ENCODE assay signal across 28 cellular contexts in the genomic region with DNA sequence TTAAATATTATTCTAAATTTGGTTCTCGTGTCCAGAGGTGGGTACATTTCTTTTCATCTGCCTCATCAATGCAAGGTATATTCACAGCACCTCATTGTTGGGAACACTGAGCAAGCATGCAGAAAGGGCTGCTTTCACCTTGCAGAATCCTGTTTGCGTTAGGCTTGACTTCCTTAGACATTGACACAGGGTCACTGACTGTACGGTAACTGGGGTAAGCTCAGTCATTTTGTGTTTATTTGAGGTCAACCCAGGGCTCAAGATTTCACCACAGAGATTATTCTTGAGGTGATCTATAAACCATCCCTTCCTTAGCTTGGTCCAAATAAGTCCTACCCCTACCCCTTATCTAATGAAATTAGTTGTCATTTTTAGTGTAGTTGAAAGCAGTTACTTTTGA. TPM values are rescaled to one million over a fixed set of nuclear protein-coding genes. Genes with fewer than 3 reads are reported as not detected.
DNase-seq lines count a peak whose midpoint lies in the region; ATAC-seq and TF ChIP-seq lines count a peak whose summit lies in the region.
"Had no signal": no experiment of that assay in that cellular context is flagged by ENCODE, and none has a peak within 500 bp of the region (broad histone marks: within the 10 kb centered on the region; RNA-seq: fewer than 3 reads in every experiment).

No MANE protein-coding gene starts in this region.

- no peak overlapping the region for H3K27ac Mint-ChIP-seq in CD14-positive monocyte
- H3K27ac Mint-ChIP-seq: activated B cell treated with CpG ODN at 0.5 μM for 24 hours; activated naive CD4-positive, alpha-beta T cell treated with anti-CD3 and anti-CD28 coated beads, Interleukin-2, amount 10 ng/mL, durations not matched to agents 7 days and 5 days; activated T-helper 1 cell treated with anti-CD3 and anti-CD28 coated beads, Interleukin-12 subunit alpha, Interleukin-12 subunit beta, Interleukin-2, Interleukin-4 antibody, amounts not matched to agents 30 ng/mL and 10 ng/mL and 1 ng/mL, durations not matched to agents 14 hours and 24 hours and 36 hours; endodermal cell had no signal

- peaks cover 2 to 5% of the 10 kb centered on the region in 2 donors for H3K36me3 Mint-ChIP-seq in CD14-positive monocyte
- H3K36me3 Mint-ChIP-seq: activated naive CD4-positive, alpha-beta T cell treated with anti-CD3 and anti-CD28 coated beads, Interleukin-2, amount 10 ng/mL, durations not matched to agents 7 days and 5 days had no signal

- H3K27me3 ChIP-seq in right atrium auricular region (no peaks in the 10 kb centered on the region), dorsolateral prefrontal cortex (no peaks in the 10 kb centered on the region), parathyroid adenoma (ENCODE audit: control insufficient read depth, insufficient read depth, low read length) (no peaks in the 10 kb centered on the region)
- H3K27me3 ChIP-seq: BLaER1, esophagus muscularis mucosa, Peyer's patch, SJCRH30 had no signal

- DNase-seq in right atrium auricular region (ENCODE audit: low spot score) (no peak), cardiac septum (ENCODE audit: low spot score) (no peak), dorsolateral prefrontal cortex (no peak), sciatic nerve (ENCODE audit: low spot score) (no peak), CD14-positive monocyte (ENCODE audit: low spot score) (no peak)
- DNase-seq: activated B cell treated with CpG ODN at 0.5 μM for 24 hours; activated CD4-positive, alpha-beta T cell treated with anti-CD3 and anti-CD28 coated beads, Interleukin-2, amount 50 U/mL, for 1 hour; activated naive CD4-positive, alpha-beta T cell treated with anti-CD3 and anti-CD28 coated beads, Interleukin-2, amount 10 ng/mL, durations not matched to agents 7 days and 5 days; aorta; central memory CD4-positive, alpha-beta T cell; DMS53; endodermal cell; left colon; NCI-H1105 treated with DMSO at 0.1 percent for 48 hours; NCI-H1930; NCI-H526 treated with DMSO at 0.1 percent for 48 hours; Peyer's patch; SJCRH30; stimulated activated CD4-positive, alpha-beta T cell treated with anti-CD3 and anti-CD28 coated beads, Interleukin-15, amount 100 ng/mL, for 24 hours; stimulated activated naive CD4-positive, alpha-beta T cell treated with Interleukin-2 at 50 U/mL for 16 hours; trophoblast cell had no signal

- H3K9me3 Mint-ChIP-seq in CD14-positive monocyte: peaks cover 0 to 3% (median 0%) of the 10 kb centered on the region in 7 donors
- H3K9me3 Mint-ChIP-seq: activated B cell treated with CpG ODN at 0.5 μM for 24 hours; activated naive CD4-positive, alpha-beta T cell treated with anti-CD3 and anti-CD28 coated beads, Interleukin-2, amount 10 ng/mL, durations not matched to agents 7 days and 5 days; activated T-helper 1 cell treated with anti-CD3 and anti-CD28 coated beads, Interleukin-12 subunit alpha, Interleukin-12 subunit beta, Interleukin-2, Interleukin-4 antibody, amounts not matched to agents 30 ng/mL and 10 ng/mL and 1 ng/mL, durations not matched to agents 14 hours and 24 hours and 36 hours; endodermal cell had no signal

- intact Hi-C loops in cardiac septum (cut with DNase I) (no loop called here), dorsolateral prefrontal cortex (cut with DNase I) (loop anchor here (5.0 to 10.0 kb wide), 2 partner anchors 48 to 85 kb away; no protein-coding TSS in a partner anchor), sciatic nerve (cut with DNase I) (no loop called here), CD14-positive monocyte (cut with micrococcal nuclease) (no loop called here)

- no peaks in the 10 kb centered on the region for H3K79me2 ChIP-seq in parathyroid adenoma

- H3K9me3 ChIP-seq in right atrium auricular region (no peaks in the 10 kb centered on the region), parathyroid adenoma (ENCODE audit: control insufficient read depth, low read length) (no peaks in the 10 kb centered on the region)
- H3K9me3 ChIP-seq: esophagus muscularis mucosa, HAP-1, Peyer's patch, SJCRH30 had no signal

- no peak overlapping the region for H3K4me3 Mint-ChIP-seq in CD14-positive monocyte
- H3K4me3 Mint-ChIP-seq: activated B cell treated with CpG ODN at 0.5 μM for 24 hours; activated naive CD4-positive, alpha-beta T cell treated with anti-CD3 and anti-CD28 coated beads, Interleukin-2, amount 10 ng/mL, durations not matched to agents 7 days and 5 days; activated T-helper 1 cell treated with anti-CD3 and anti-CD28 coated beads, Interleukin-12 subunit alpha, Interleukin-12 subunit beta, Interleukin-2, Interleukin-4 antibody, amounts not matched to agents 30 ng/mL and 10 ng/mL and 1 ng/mL, durations not matched to agents 14 hours and 24 hours and 36 hours; endodermal cell had no signal

- TF ChIP-seq CTCF in right atrium auricular region (IDR thresholded peaks at IDR 0.05) (no peak), dorsolateral prefrontal cortex (IDR thresholded peaks at IDR 0.05 in 54 of 56, conservative IDR thresholded peaks at IDR 0.05 in 2 of 56; ENCODE audit: low read depth in 1 of 56, partially characterized antibody in 56 of 56) (no peak), parathyroid adenoma (IDR thresholded peaks at IDR 0.05) (no peak), CD14-positive monocyte (IDR thresholded peaks at IDR 0.05) (no peak)

- H3K36me3 ChIP-seq in right atrium auricular region: no peaks in the 10 kb centered on the region
- H3K36me3 ChIP-seq in parathyroid adenoma (ENCODE audit: control insufficient read depth, insufficient read depth, low read length): no peaks in the 10 kb centered on the region
- H3K36me3 ChIP-seq: HAP-1, Peyer's patch had no signal

- H3K27ac ChIP-seq in right atrium auricular region (peak overlapping the region; percentile 15 to 25), dorsolateral prefrontal cortex (peak overlapping the region in 52 of 59 donors; percentile 9 to 93 (median 78)), parathyroid adenoma (peak overlapping the region; percentile 90)
- H3K27ac ChIP-seq: BLaER1, Peyer's patch, SJCRH30 had no signal

- no peak overlapping the region for H2AFZ ChIP-seq in parathyroid adenoma

- H3K4me1 ChIP-seq in right atrium auricular region (peaks cover 0 to 31% of the 10 kb centered on the region in 2 donors), parathyroid adenoma (peaks cover 21% of the 10 kb centered on the region)
- H3K4me1 ChIP-seq: BLaER1, Peyer's patch had no signal

- no peak overlapping the region for H3K4me3 ChIP-seq in right atrium auricular region
- peak overlapping the region in 4 of 59 donors; percentile 66 to 87 (median 70) for H3K4me3 ChIP-seq in dorsolateral prefrontal cortex
- no peak overlapping the region for H3K4me3 ChIP-seq in parathyroid adenoma (ENCODE audit: low read depth, low read length)
- H3K4me3 ChIP-seq: BLaER1, esophagus muscularis mucosa, HAP-1, Peyer's patch, SJCRH30 had no signal

- no peak overlapping the region for H3K9ac ChIP-seq in parathyroid adenoma
- H3K9ac ChIP-seq: BLaER1 had no signal

- ATAC-seq in sciatic nerve (no peak), GM21619 (IDR thresholded peaks at IDR 0.05; ENCODE audit: unreplicated experiment) (no peak), GM19455 (IDR thresholded peaks at IDR 0.05; ENCODE audit: unreplicated experiment) (no peak)
- ATAC-seq: left colon had no signal

- no peaks in the 10 kb centered on the region for H3K4me1 Mint-ChIP-seq in CD14-positive monocyte
- H3K4me1 Mint-ChIP-seq: activated B cell treated with CpG ODN at 0.5 μM for 24 hours; activated naive CD4-positive, alpha-beta T cell treated with anti-CD3 and anti-CD28 coated beads, Interleukin-2, amount 10 ng/mL, durations not matched to agents 7 days and 5 days had no signal

- H3K4me2 ChIP-seq in parathyroid adenoma (ENCODE audit: low read length): peak overlapping the region; percentile 57
- H3K4me2 ChIP-seq: BLaER1 had no signal

- peaks cover 0 to 2% (median 0%) of the 10 kb centered on the region in 3 donors for H3K27me3 Mint-ChIP-seq in CD14-positive monocyte (ENCODE audit: low read depth in 3 of 3)
- H3K27me3 Mint-ChIP-seq: activated B cell treated with CpG ODN at 0.5 μM for 24 hours; activated naive CD4-positive, alpha-beta T cell treated with anti-CD3 and anti-CD28 coated beads, Interleukin-2, amount 10 ng/mL, durations not matched to agents 7 days and 5 days had no signal

RNA-seq across cellular contexts. Expression of gene PTPDC1, which starts 1.7 kb away (rescaled TPM):
- total RNA-seq in right atrium auricular region (10 to 100 TPM in 1 of 2 donors, 1 to 10 TPM in 1; 9.6 to 10.2 TPM), cardiac septum (14.0 TPM), dorsolateral prefrontal cortex (10 to 100 TPM; 15.0 to 85.4 (median 26.8) TPM), sciatic nerve (50.2 TPM)
- under 1 TPM; 0.32 to 0.95 TPM for polyA plus RNA-seq in CD14-positive monocyte

Comparison
In these comparisons a context has a peak if more than half of its experiments do, and no peak if none do; other contexts are left out.
1. H3K27ac ChIP-seq: peak in every context shown above with its lines; median percentile 90 in parathyroid adenoma; 78 in dorsolateral prefrontal cortex; 20 in right atrium auricular region.
2. intact Hi-C loops: an anchor here in dorsolateral prefrontal cortex (5.0 to 10.0 kb wide); none called in cardiac septum, sciatic nerve and CD14-positive monocyte.